11 cellular contexts compared by ENCODE assay signal in genomic region chr6:30074331-30075093, GRCh38. TPM values are rescaled to one million over a fixed set of nuclear protein-coding genes. Genes with fewer than 3 reads are reported as not detected.
A peak's percentile ranks its signal among the peaks of the same experiment; 100 is the strongest.
DNase-seq lines count a peak whose midpoint lies in the region; ATAC-seq, FAIRE-seq and TF ChIP-seq lines count a peak whose summit lies in the region.
"Had no signal": no experiment of that assay in that cellular context is flagged by ENCODE, and none has a peak within 500 bp of the region (broad histone marks: within the 10 kb centered on the region; RNA-seq: fewer than 3 reads in every experiment).

No MANE protein-coding gene starts in this region.

- H3K27ac Mint-ChIP-seq in stimulated activated naive CD8-positive, alpha-beta T cell treated with anti-CD3 and anti-CD28 coated beads, Interleukin-15, Interleukin-2, amounts not matched to agents 100 ng/mL and 50 ng/mL, for 24 hours, result no peak overlapping the region
- H3K27ac Mint-ChIP-seq in chondrocyte (ENCODE audit: unreplicated experiment), result no peak overlapping the region

- no peak overlapping the region for H3K27ac ChIP-seq in mesodermal cell (ENCODE audit: low read depth, low read length, severe bottlenecking)

- peaks cover 22% of the 10 kb centered on the region for H3K36me3 Mint-ChIP-seq in stimulated activated naive CD8-positive, alpha-beta T cell treated with anti-CD3 and anti-CD28 coated beads, Interleukin-15, Interleukin-2, amounts not matched to agents 100 ng/mL and 50 ng/mL, for 24 hours (ENCODE audit: low read depth)
- H3K36me3 Mint-ChIP-seq in chondrocyte (ENCODE audit: low read depth), result peaks cover 20% of the 10 kb centered on the region

- H3K27me3 Mint-ChIP-seq in stimulated activated naive CD8-positive, alpha-beta T cell treated with anti-CD3 and anti-CD28 coated beads, Interleukin-15, Interleukin-2, amounts not matched to agents 100 ng/mL and 50 ng/mL, for 24 hours, result peaks cover 65% of the 10 kb centered on the region
- peaks cover 82% of the 10 kb centered on the region for H3K27me3 Mint-ChIP-seq in chondrocyte (ENCODE audit: low read depth)

- DNase-seq in stimulated activated naive CD8-positive, alpha-beta T cell treated with anti-CD3 and anti-CD28 coated beads, Interleukin-15, Interleukin-2, amounts not matched to agents 100 U/mL and 50 U/mL, for 24 hours, result no peak
- DNase-seq in chondrocyte (ENCODE audit: low spot score) (no peak), GM12891 (ENCODE audit: insufficient read length, low spot score) (no peak), hepatic stellate cell (ENCODE audit: low spot score) (no peak)
- DNase-seq: cerebellar nuclear complex had no signal

- peak overlapping the region; percentile 21 for H3K4me3 Mint-ChIP-seq in stimulated activated naive CD8-positive, alpha-beta T cell treated with anti-CD3 and anti-CD28 coated beads, Interleukin-15, Interleukin-2, amounts not matched to agents 100 ng/mL and 50 ng/mL, for 24 hours
- H3K4me3 Mint-ChIP-seq in chondrocyte (ENCODE audit: unreplicated experiment), result peak overlapping the region; percentile 65

- no peak for TF ChIP-seq CTCF in chondrocyte (IDR thresholded peaks at IDR 0.05)

- ATAC-seq in stimulated activated naive CD8-positive, alpha-beta T cell treated with anti-CD3 and anti-CD28 coated beads, Interleukin-15, Interleukin-2, amounts not matched to agents 100 U/mL and 50 U/mL, for 24 hours, result no peak
- ATAC-seq in GM18511 (IDR thresholded peaks at IDR 0.05; ENCODE audit: unreplicated experiment) (no peak), HG03457 (IDR thresholded peaks at IDR 0.05; ENCODE audit: unreplicated experiment) (no peak)

- H3K36me3 ChIP-seq in mesodermal cell (ENCODE audit: control insufficient read depth, insufficient read depth, low read length), result peaks cover 10% of the 10 kb centered on the region

- H3K4me3 ChIP-seq in mesodermal cell (ENCODE audit: extremely low read depth, insufficient read depth, low read length, poor library complexity, severe bottlenecking), result peak overlapping the region; percentile 27

- no peak for FAIRE-seq in GM12891 (lab: Jason Lieb, UNC)

- H3K4me1 Mint-ChIP-seq in stimulated activated naive CD8-positive, alpha-beta T cell treated with anti-CD3 and anti-CD28 coated beads, Interleukin-15, Interleukin-2, amounts not matched to agents 100 ng/mL and 50 ng/mL, for 24 hours (ENCODE audit: low read depth), result peaks cover 33% of the 10 kb centered on the region
- peaks cover 32% of the 10 kb centered on the region for H3K4me1 Mint-ChIP-seq in chondrocyte (ENCODE audit: low read depth)

- H3K4me1 ChIP-seq in mesodermal cell (ENCODE audit: control insufficient read depth, insufficient read depth, low read length, poor library complexity, severe bottlenecking), result peaks cover 4% of the 10 kb centered on the region

- no peak for TF ChIP-seq POLR2A in GM12891 (IDR thresholded peaks at IDR 0.05; ENCODE audit: low read depth, low read length)

- no peaks in the 10 kb centered on the region for H3K9me3 Mint-ChIP-seq in stimulated activated naive CD8-positive, alpha-beta T cell treated with anti-CD3 and anti-CD28 coated beads, Interleukin-15, Interleukin-2, amounts not matched to agents 100 ng/mL and 50 ng/mL, for 24 hours
- H3K9me3 Mint-ChIP-seq in chondrocyte (ENCODE audit: low read depth), result no peaks in the 10 kb centered on the region

- WGBS in mesodermal cell (ENCODE audit: insufficient coverage in 2 of 2), 2 experiments, result 2% methylated on average over 29 to 30 of the region's 37 CpGs

- no peaks in the 10 kb centered on the region for H3K9me3 ChIP-seq in mesodermal cell (ENCODE audit: control insufficient read depth, low read length)

TF ChIP-seq in GM12891, 5 proteins besides CTCF, POLR2A, EP300 and RAD21:
- TF ChIP-seq POLR2AphosphoS5 (IDR thresholded peaks at IDR 0.05; ENCODE audit: low read depth, low read length) (no peak), PAX5 (IDR thresholded peaks at IDR 0.05; ENCODE audit: insufficient read depth, low read length, severe bottlenecking) (no peak), POU2F2 (IDR thresholded peaks at IDR 0.05; ENCODE audit: low read depth, low read length) (no peak), SPI1 (IDR thresholded peaks at IDR 0.05; ENCODE audit: low read depth, low read length) (no peak), TAF1 (IDR thresholded peaks at IDR 0.05; ENCODE audit: low read depth, low read length) (no peak)
TF ChIP-seq in GM12891: peak in this region for 0.

RNA-seq across cellular contexts. Expression of gene RNF39, which starts 1.1 kb away (rescaled TPM):
- total RNA-seq in chondrocyte, result not detected in 3 replicates
- polyA plus RNA-seq in mesodermal cell (2013, experiment 1 of 2), result not detected
- 0.15 TPM for polyA plus RNA-seq in mesodermal cell (2013, experiment 2 of 2)
- 0.14 TPM for polyA plus RNA-seq in GM12891 (2012; ENCODE audit: low read depth, missing spikeins)
- total RNA-seq: LHCN-M2, temporal lobe had no signal

RNA-seq across cellular contexts. Expression of gene PPP1R11, which starts 7.5 kb away (rescaled TPM):
- 45.0 to 49.7 TPM (median 47.1 TPM) in 3 replicates for total RNA-seq in chondrocyte
- polyA plus RNA-seq in mesodermal cell (2013, experiment 1 of 2), result 44.3 TPM
- 39.4 TPM for polyA plus RNA-seq in mesodermal cell (2013, experiment 2 of 2)
- 22.0 TPM for polyA plus RNA-seq in GM12891 (2012; ENCODE audit: low read depth, missing spikeins)

RNA-seq across cellular contexts. Expression of gene POLR1H, which starts 13.4 kb away (rescaled TPM):
- 15.2 to 18.2 TPM (median 15.5 TPM) in 3 replicates for total RNA-seq in chondrocyte
- 37.2 TPM for polyA plus RNA-seq in mesodermal cell (2013, experiment 1 of 2)
- polyA plus RNA-seq in mesodermal cell (2013, experiment 2 of 2), result 29.6 TPM
- 41.2 TPM for polyA plus RNA-seq in GM12891 (2012; ENCODE audit: low read depth, missing spikeins)

RNA-seq across cellular contexts. Expression of gene TRIM31, which starts 38.4 kb away (rescaled TPM):
- not detected in 3 replicates for total RNA-seq in chondrocyte
- not detected for polyA plus RNA-seq in mesodermal cell (2013, experiment 1 of 2)
- polyA plus RNA-seq in mesodermal cell (2013, experiment 2 of 2), result not detected
- 0.14 TPM for polyA plus RNA-seq in GM12891 (2012; ENCODE audit: low read depth, missing spikeins)
- total RNA-seq: LHCN-M2, temporal lobe had no signal
